Comparison of ENCODE assay signal across 22 cellular contexts in the genomic region with DNA sequence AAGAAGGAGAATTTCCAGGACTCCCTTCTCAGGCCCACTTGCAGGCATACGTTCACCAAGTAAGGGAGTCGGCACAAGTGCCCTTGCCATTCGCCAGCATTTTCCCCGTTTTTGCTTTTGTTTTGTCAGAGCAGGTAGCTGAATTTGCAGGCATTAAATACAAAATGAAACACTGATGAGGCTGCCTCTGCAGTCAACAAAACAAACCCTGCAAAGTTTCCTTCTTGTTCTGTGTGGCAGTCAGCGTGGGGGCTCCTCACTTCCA. TPM values are rescaled to one million over a fixed set of nuclear protein-coding genes. Genes with fewer than 3 reads are reported as not detected.
DNase-seq lines count a peak whose midpoint lies in the region; ATAC-seq and TF ChIP-seq lines count a peak whose summit lies in the region.
"Had no signal": no experiment of that assay in that cellular context is flagged by ENCODE, and none has a peak within 500 bp of the region (broad histone marks: within the 10 kb centered on the region; RNA-seq: fewer than 3 reads in every experiment).

No MANE protein-coding gene starts in this region.

- ATAC-seq in GM19397 (IDR thresholded peaks at IDR 0.05; ENCODE audit: unreplicated experiment): no peak
- ATAC-seq: body of pancreas, GM23338, left lobe of liver had no signal

- H3K27me3 ChIP-seq in BLaER1: no peaks in the 10 kb centered on the region
- no peaks in the 10 kb centered on the region for H3K27me3 ChIP-seq in HUES48 (ENCODE audit: control insufficient read depth, insufficient read depth, low read length)
- no peaks in the 10 kb centered on the region for H3K27me3 ChIP-seq in vagina
- H3K27me3 ChIP-seq: body of pancreas, ovary, right atrium auricular region, spleen, suprapubic skin had no signal

- H3K9me3 Mint-ChIP-seq in brain (no peaks in the 10 kb centered on the region), osteocyte (ENCODE audit: unreplicated experiment) (no peaks in the 10 kb centered on the region)
- H3K9me3 Mint-ChIP-seq: CD4-positive, CD25-positive, alpha-beta regulatory T cell; GM23338; T-helper 2 cell treated with Interferon-gamma antibody and Interleukin-4, amounts not matched to agents 5 μg/mL and 100 μg/mL, for 36 hours had no signal

- H3K4me3 ChIP-seq in BLaER1 (no peak overlapping the region), HUES48 (ENCODE audit: low read depth, low read length) (no peak overlapping the region), vagina (no peak overlapping the region)
- H3K4me3 ChIP-seq: body of pancreas, GM23338, ovary, right atrium auricular region, spleen, suprapubic skin had no signal

- H3K36me3 ChIP-seq in BLaER1 (peaks cover 79% of the 10 kb centered on the region), HUES48 (ENCODE audit: control insufficient read depth, insufficient read depth, low read length) (peaks cover 90% of the 10 kb centered on the region), vagina (peaks cover 0 to 87% of the 10 kb centered on the region in 2 donors)
- H3K36me3 ChIP-seq: ovary had no signal

- intact Hi-C loops in vagina (cut with DNase I): no loop called here

- no peak for TF ChIP-seq POLR2A in vagina (IDR thresholded peaks at IDR 0.05)

- H3K4me1 Mint-ChIP-seq in brain: peaks cover 12% of the 10 kb centered on the region
- peaks cover 21% of the 10 kb centered on the region for H3K4me1 Mint-ChIP-seq in osteocyte (ENCODE audit: unreplicated experiment)
- H3K4me1 Mint-ChIP-seq: GM23338 had no signal

- H3K36me3 Mint-ChIP-seq in brain (peaks cover 82% of the 10 kb centered on the region), osteocyte (ENCODE audit: unreplicated experiment) (peaks cover 50% of the 10 kb centered on the region)

- H3K4me1 ChIP-seq in BLaER1 (peaks cover 47% of the 10 kb centered on the region), HUES48 (ENCODE audit: control insufficient read depth, insufficient read depth, low read length) (no peaks in the 10 kb centered on the region), vagina (no peaks in the 10 kb centered on the region)
- H3K4me1 ChIP-seq: body of pancreas, right atrium auricular region, suprapubic skin had no signal

- no peaks in the 10 kb centered on the region for H3K9me3 ChIP-seq in BLaER1
- no peaks in the 10 kb centered on the region for H3K9me3 ChIP-seq in HUES48 (ENCODE audit: control insufficient read depth, insufficient read depth, low read length)
- no peaks in the 10 kb centered on the region for H3K9me3 ChIP-seq in vagina
- H3K9me3 ChIP-seq: body of pancreas, ovary, right atrium auricular region, spleen, suprapubic skin had no signal

- DNase-seq in osteocyte (ENCODE audit: extremely low spot score, unreplicated experiment) (no peak), vagina (ENCODE audit: extremely low spot score in 2 of 2) (no peak), NCI-H2171 treated with DMSO at 0.1 percent for 48 hours (lab: John Stamatoyannopoulos, UW) (no peak)
- DNase-seq: activated CD4-positive, alpha-beta T cell treated with anti-CD3 and anti-CD28 coated beads for 4 hours; activated effector memory CD4-positive, alpha-beta T cell treated with anti-CD3 and anti-CD28 coated beads, Interleukin-2, amount 50 U/mL, for 16 hours; body of pancreas; CD4-positive, CD25-positive, alpha-beta regulatory T cell; NCI-H446 treated with DMSO at 0.1 percent for 48 hours; NCI-H82; ovary; RPMI8226; spleen had no signal

- TF ChIP-seq CTCF in brain (conservative IDR thresholded peaks at IDR 0.05): no peak
- no peak for TF ChIP-seq CTCF in osteocyte (IDR thresholded peaks at IDR 0.05)
- TF ChIP-seq CTCF in vagina (IDR thresholded peaks at IDR 0.05): no peak

- H3K9ac ChIP-seq in BLaER1 (no peak overlapping the region), HUES48 (ENCODE audit: low read depth, low read length) (no peak overlapping the region)
- H3K9ac ChIP-seq: KMS-11 had no signal

- H3K27me3 Mint-ChIP-seq in brain (no peaks in the 10 kb centered on the region), osteocyte (ENCODE audit: unreplicated experiment) (no peaks in the 10 kb centered on the region)
- H3K27me3 Mint-ChIP-seq: CD4-positive, CD25-positive, alpha-beta regulatory T cell had no signal

- H3K27ac Mint-ChIP-seq in brain (peak overlapping the region; percentile 23 to 91 (median 69)), osteocyte (ENCODE audit: unreplicated experiment) (peak overlapping the region; percentile 74)
- H3K27ac Mint-ChIP-seq: GM23338; T-helper 2 cell treated with Interferon-gamma antibody and Interleukin-4, amounts not matched to agents 5 μg/mL and 100 μg/mL, for 36 hours had no signal

- peaks cover 100% of the 10 kb centered on the region for H4K20me1 ChIP-seq in BLaER1

- peak overlapping the region in 1 of 5 experiments; percentile 53 for H3K4me3 Mint-ChIP-seq in brain
- H3K4me3 Mint-ChIP-seq in osteocyte (ENCODE audit: unreplicated experiment): no peak overlapping the region
- H3K4me3 Mint-ChIP-seq: CD4-positive, CD25-positive, alpha-beta regulatory T cell; GM23338; T-helper 2 cell treated with Interferon-gamma antibody and Interleukin-4, amounts not matched to agents 5 μg/mL and 100 μg/mL, for 36 hours had no signal

- H3K27ac ChIP-seq in BLaER1: no peak overlapping the region
- H3K27ac ChIP-seq in HUES48 (ENCODE audit: low read depth, low read length): peak overlapping the region; percentile 12
- H3K27ac ChIP-seq in vagina: no peak overlapping the region
- H3K27ac ChIP-seq: body of pancreas, KMS-11, ovary, right atrium auricular region, suprapubic skin had no signal

- H3K4me2 ChIP-seq in BLaER1: peak overlapping the region; percentile 77
- H3K4me2 ChIP-seq: GM23338, KMS-11 had no signal

RNA-seq across cellular contexts. Expression of a gene that starts 7.8 kb away (rescaled TPM):
- polyA plus RNA-seq in brain (ENCODE audit: insufficient read depth, low read depth, low replicate concordance): 87.4 TPM
- total RNA-seq in osteocyte (51.3 and 63.4 TPM in 2 replicates), vagina (36.8 TPM)

RNA-seq across cellular contexts. Expression of a gene that starts 7.9 kb away (rescaled TPM):
- polyA plus RNA-seq in brain (ENCODE audit: insufficient read depth, low read depth, low replicate concordance): 13.9 TPM
- total RNA-seq in osteocyte (10.4 and 11.6 TPM in 2 replicates), vagina (3.7 TPM)

RNA-seq across cellular contexts. Expression of a gene that starts 22.2 kb away (rescaled TPM):
- polyA plus RNA-seq in brain (ENCODE audit: insufficient read depth, low read depth, low replicate concordance): 16.1 TPM
- total RNA-seq in osteocyte: 17.0 and 19.3 TPM in 2 replicates
- total RNA-seq in vagina: 22.3 TPM

RNA-seq across cellular contexts. Expression of a gene that starts 41.9 kb away (rescaled TPM):
- polyA plus RNA-seq in brain (ENCODE audit: insufficient read depth, low read depth, low replicate concordance): 19.4 TPM
- total RNA-seq in osteocyte (23.7 and 27.3 TPM in 2 replicates), vagina (18.7 TPM)

RNA-seq across cellular contexts. Expression of a gene that starts 59.6 kb away (rescaled TPM):
- 25.8 TPM for polyA plus RNA-seq in brain (ENCODE audit: insufficient read depth, low read depth, low replicate concordance)
- total RNA-seq in osteocyte (75.5 and 76.7 TPM in 2 replicates), vagina (44.0 TPM)
